In the genomic region with DNA sequence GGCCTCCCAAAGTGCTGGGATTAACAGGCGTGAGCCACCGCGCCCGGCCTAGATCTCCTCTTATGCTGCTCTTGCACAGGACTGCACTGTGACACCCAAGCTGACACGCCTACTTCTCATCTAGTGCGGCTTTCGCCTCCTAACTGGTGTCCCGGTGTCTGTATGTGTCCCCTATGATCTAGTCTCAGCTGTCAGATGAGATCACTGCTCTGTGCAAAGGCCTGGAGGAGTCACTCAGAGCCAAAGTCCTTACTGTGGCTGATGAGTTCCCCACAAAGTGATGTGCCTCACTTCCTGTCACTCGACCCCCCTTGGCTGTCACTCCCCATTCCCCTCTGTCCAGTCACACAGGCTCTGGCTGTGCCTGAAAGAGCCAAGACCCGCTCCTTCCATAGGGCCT, we compare ENCODE assay signal across 27 cellular contexts. TPM values are rescaled to one million over a fixed set of nuclear protein-coding genes. Genes with fewer than 3 reads are reported as not detected.
"Had no signal": no experiment of that assay in that cellular context is flagged by ENCODE, and none has a peak within 500 bp of the region (broad histone marks: within the 10 kb centered on the region; RNA-seq: fewer than 3 reads in every experiment).

No MANE protein-coding gene starts in this region.

- H3K36me3 ChIP-seq: breast epithelium, colonic mucosa, esophagus squamous epithelium, gastrocnemius medialis, tibial artery had no signal

- H3K4me1 Mint-ChIP-seq: activated CD4-positive, alpha-beta T cell treated with anti-CD3 and anti-CD28 coated beads, Interleukin-2, amount 10 ng/mL, durations not matched to agents 7 days and 5 days; activated naive CD8-positive, alpha-beta T cell treated with anti-CD3 and anti-CD28 coated beads, Interleukin-2, amount 10 ng/mL, durations not matched to agents 7 days and 5 days had no signal

- H3K9me3 ChIP-seq: breast epithelium, colonic mucosa, esophagus squamous epithelium, gastrocnemius medialis, tibial artery had no signal

- H3K27ac ChIP-seq: breast epithelium, colonic mucosa, dorsolateral prefrontal cortex, esophagus squamous epithelium, gastrocnemius medialis, parathyroid adenoma, tibial artery, VCaP had no signal

- ATAC-seq: activated CD4-positive, CD25-positive, alpha-beta regulatory T cell treated with anti-CD3 and anti-CD28 coated beads, Interleukin-2, amount 50 U/mL, for 24 hours; activated T-cell treated with anti-CD3 and anti-CD28 coated beads, Interleukin-2, amount 50 U/mL, for 72 hours; gastrocnemius medialis; left ventricle myocardium superior; sciatic nerve had no signal

- H3K9me3 Mint-ChIP-seq: activated naive CD4-positive, alpha-beta T cell treated with anti-CD3 and anti-CD28 coated beads for 36 hours; central memory CD8-positive, alpha-beta T cell had no signal

- H3K4me3 ChIP-seq: breast epithelium, colonic mucosa, dorsolateral prefrontal cortex, esophagus squamous epithelium, gastrocnemius medialis, tibial artery had no signal

- H3K79me2 ChIP-seq: parathyroid adenoma had no signal

- H3K9ac ChIP-seq: parathyroid adenoma had no signal

- H3K27me3 Mint-ChIP-seq: activated CD4-positive, alpha-beta T cell treated with anti-CD3 and anti-CD28 coated beads, Interleukin-2, amount 10 ng/mL, durations not matched to agents 7 days and 5 days had no signal

- H3K27me3 ChIP-seq: breast epithelium, colonic mucosa, dorsolateral prefrontal cortex, esophagus squamous epithelium, gastrocnemius medialis, tibial artery had no signal

- DNase-seq: activated CD4-positive, alpha-beta T cell treated with anti-CD3 and anti-CD28 coated beads, Interleukin-2, amount 10 ng/mL, durations not matched to agents 7 days and 5 days; activated effector memory CD4-positive, alpha-beta T cell treated with Interleukin-2 at 50 U/mL for 16 hours; activated naive CD4-positive, alpha-beta T cell treated with anti-CD3 and anti-CD28 coated beads for 36 hours; activated naive CD8-positive, alpha-beta T cell treated with anti-CD3 and anti-CD28 coated beads, Interleukin-2, amount 10 ng/mL, durations not matched to agents 7 days and 5 days; activated T-cell treated with anti-CD3 and anti-CD28 coated beads, Interleukin-2, amount 50 U/mL, for 72 hours; amniotic stem cell; colonic mucosa; dorsolateral prefrontal cortex; esophagus squamous epithelium; gastrocnemius medialis; hippocampal formation; left ventricle myocardium superior; mammary epithelial cell; stimulated activated CD4-positive, alpha-beta T cell treated with anti-CD3 and anti-CD28 coated beads, Interleukin-2, amount 100 ng/mL, for 48 hours; stimulated activated CD8-positive, alpha-beta memory T cell treated with anti-CD3 and anti-CD28 coated beads, Interleukin-4, amount 100 ng/mL, for 48 hours; stimulated activated naive CD4-positive, alpha-beta T cell; tibial artery had no signal

- H2AFZ ChIP-seq: parathyroid adenoma had no signal

- H3K36me3 Mint-ChIP-seq: activated naive CD8-positive, alpha-beta T cell treated with anti-CD3 and anti-CD28 coated beads, Interleukin-2, amount 10 ng/mL, durations not matched to agents 7 days and 5 days; mesothelial cell of epicardium had no signal

- H3K4me1 ChIP-seq: breast epithelium, colonic mucosa, gastrocnemius medialis, parathyroid adenoma, tibial artery had no signal

- H3K27ac Mint-ChIP-seq: activated CD4-positive, alpha-beta T cell treated with anti-CD3 and anti-CD28 coated beads, Interleukin-2, amount 10 ng/mL, durations not matched to agents 7 days and 5 days; activated naive CD4-positive, alpha-beta T cell treated with anti-CD3 and anti-CD28 coated beads for 36 hours; activated naive CD8-positive, alpha-beta T cell treated with anti-CD3 and anti-CD28 coated beads, Interleukin-2, amount 10 ng/mL, durations not matched to agents 7 days and 5 days; activated T-cell treated with anti-CD3 and anti-CD28 coated beads, Interleukin-2, amount 50 U/mL, for 72 hours; mesothelial cell of epicardium; T-helper 1 cell treated with Interleukin-12 subunit alpha and Interleukin-12 subunit beta and Interleukin-4 antibody, amounts not matched to agents 30 μg/mL and 1 μg/mL, for 36 hours had no signal

- H3K4me3 Mint-ChIP-seq: activated CD4-positive, alpha-beta T cell treated with anti-CD3 and anti-CD28 coated beads, Interleukin-2, amount 10 ng/mL, durations not matched to agents 7 days and 5 days; activated naive CD4-positive, alpha-beta T cell treated with anti-CD3 and anti-CD28 coated beads for 36 hours; activated naive CD8-positive, alpha-beta T cell treated with anti-CD3 and anti-CD28 coated beads, Interleukin-2, amount 10 ng/mL, durations not matched to agents 7 days and 5 days; activated T-cell treated with anti-CD3 and anti-CD28 coated beads, Interleukin-2, amount 50 U/mL, for 72 hours; central memory CD8-positive, alpha-beta T cell; mesothelial cell of epicardium; T-helper 1 cell treated with Interleukin-12 subunit alpha and Interleukin-12 subunit beta and Interleukin-4 antibody, amounts not matched to agents 30 μg/mL and 1 μg/mL, for 36 hours had no signal

RNA-seq across cellular contexts. Expression of gene ZNF556, which starts 2.5 kb away (rescaled TPM):
- total RNA-seq: activated CD4-positive, alpha-beta T cell treated with anti-CD3 and anti-CD28 coated beads, Interleukin-2, amount 10 ng/mL, durations not matched to agents 7 days and 5 days; activated CD8-positive, alpha-beta memory T cell treated with anti-CD3 and anti-CD28 coated beads for 36 hours; activated naive CD4-positive, alpha-beta T cell treated with anti-CD3 and anti-CD28 coated beads for 36 hours; activated naive CD8-positive, alpha-beta T cell treated with anti-CD3 and anti-CD28 coated beads, Interleukin-2, amount 10 ng/mL, durations not matched to agents 7 days and 5 days; left ventricle myocardium superior; ureter had no signal
- polyA plus RNA-seq: mammary epithelial cell had no signal
